8 cellular contexts compared by ENCODE assay signal in genomic region chr7:112204776-112205347, GRCh38. TPM values are rescaled to one million over a fixed set of nuclear protein-coding genes. Genes with fewer than 3 reads are reported as not detected.
A peak's percentile ranks its signal among the peaks of the same experiment; 100 is the strongest.
DNase-seq lines count a peak whose midpoint lies in the region; ATAC-seq lines count a peak whose summit lies in the region.

No MANE protein-coding gene starts in this region.

- ATAC-seq in HG02623 (IDR thresholded peaks at IDR 0.05; ENCODE audit: unreplicated experiment) (no peak), GM19351 (IDR thresholded peaks at IDR 0.05; ENCODE audit: unreplicated experiment) (no peak)

- H3K27ac ChIP-seq in GM23248 (no peak overlapping the region), ectodermal cell (ENCODE audit: insufficient read depth, low read depth, low read length, poor library complexity, severe bottlenecking) (no peak overlapping the region), muscle layer of colon (ENCODE audit: low read depth, low read length) (peak overlapping the region; percentile 91)

- H3K36me3 ChIP-seq in GM23248 (ENCODE audit: low read depth) = no peaks in the 10 kb centered on the region
- H3K36me3 ChIP-seq in ectodermal cell (ENCODE audit: control insufficient read depth, insufficient read depth, low read length) = no peaks in the 10 kb centered on the region
- H3K36me3 ChIP-seq in muscle layer of colon (ENCODE audit: insufficient read depth, low read length) = no peaks in the 10 kb centered on the region

- H3K4me3 ChIP-seq in GM23248 (peak overlapping the region; percentile 97), ectodermal cell (ENCODE audit: insufficient read depth, low read depth, low read length) (peak overlapping the region; percentile 98), muscle layer of colon (ENCODE audit: low read depth in 1 of 2, low read length in 2 of 2) (peak overlapping the region; percentile 92 to 94)

- no peaks in the 10 kb centered on the region for H3K9me2 ChIP-seq in GM23248 (ENCODE audit: insufficient read depth)

- DNase-seq in AML-193 (lab: John Stamatoyannopoulos, UW) (peak; percentile 20 to 34), GM23248 (peak; percentile 35), SK-MEL-5 (ENCODE audit: low read depth, low spot score) (peak; percentile 38)
- DNase-seq in stimulated activated CD4-positive, alpha-beta T cell treated with anti-CD3 and anti-CD28 coated beads, Interleukin-4, amount 100 ng/mL, for 24 hours = no peak

- in situ Hi-C loops in GM23248 (cut with MboI) = no loop called here
- in situ Hi-C loops in SK-MEL-5 (cut with HindIII; ENCODE audit: low pct_unique_long_range_greater_than_20kb, low sequenced_read_pairs) = no loop called here

- H3K4me2 ChIP-seq in GM23248 (ENCODE audit: unreplicated experiment) = peak overlapping the region; percentile 93

- peak overlapping the region; percentile 71 for H3K9ac ChIP-seq in GM23248
- H3K9ac ChIP-seq in muscle layer of colon (ENCODE audit: low read length) = peak overlapping the region; percentile 82

- H3K4me1 ChIP-seq in GM23248 (ENCODE audit: insufficient read depth) (peaks cover 20% of the 10 kb centered on the region; the same call in 1 of the 2 replicates), ectodermal cell (ENCODE audit: control insufficient read depth, insufficient read depth, low read length) (peaks cover 7% of the 10 kb centered on the region), muscle layer of colon (ENCODE audit: insufficient read depth, low read length) (peaks cover 16% of the 10 kb centered on the region)

- H3K27me3 ChIP-seq in GM23248 (replicated peaks; ENCODE audit: insufficient read depth) = no peaks in the 10 kb centered on the region
- H3K27me3 ChIP-seq in ectodermal cell (ENCODE audit: control insufficient read depth, insufficient read depth, low read length, poor library complexity, severe bottlenecking) = no peaks in the 10 kb centered on the region
- H3K27me3 ChIP-seq in muscle layer of colon (ENCODE audit: control insufficient read depth in 1 of 2, insufficient read depth in 2 of 2, low read length in 2 of 2) = no peaks in the 10 kb centered on the region

- no peaks in the 10 kb centered on the region for H4K20me1 ChIP-seq in GM23248 (ENCODE audit: insufficient read depth)

- H3K9me3 ChIP-seq in GM23248 (ENCODE audit: low read depth) (no peaks in the 10 kb centered on the region), ectodermal cell (ENCODE audit: control insufficient read depth, low read length) (no peaks in the 10 kb centered on the region), muscle layer of colon (ENCODE audit: low read length) (no peaks in the 10 kb centered on the region)

- 0 to 1% methylated on average over 10 of the region's 10 CpGs for WGBS in GM23248 (ENCODE audit: low coverage in 1 of 2, low lambda C conversion rate in 2 of 2, missing lambda C conversion rate in 2 of 2), 2 experiments
- WGBS in ectodermal cell, 2 experiments = 0% methylated on average over 9 to 10 of the region's 10 CpGs

- H3F3A ChIP-seq in GM23248 (ENCODE audit: insufficient read depth) = peaks cover 11% of the 10 kb centered on the region; the same call in 1 of the 2 replicates

- H3K79me2 ChIP-seq in GM23248 (ENCODE audit: insufficient read depth) = peaks cover 53% of the 10 kb centered on the region

- peak overlapping the region; percentile 95 for H2AFZ ChIP-seq in GM23248

RNA-seq across cellular contexts. Expression of gene DOCK4, which starts 1.3 kb away (rescaled TPM):
- 3.7 and 5.0 TPM in 2 replicates for total RNA-seq in GM23248 (2014; rRNA removed; shearing (Covaris generic))
- 2.0 and 2.1 TPM in 2 replicates for polyA plus RNA-seq in GM23248 (2016; fragmentation: Nextera tagmentation; extraction: Ambion mirVana)
- 12.7 and 17.9 TPM in 2 replicates for total RNA-seq in SK-MEL-5 (2014; rRNA removed; shearing (Covaris generic))
- 22.8 and 34.2 TPM in 2 replicates for polyA plus RNA-seq in SK-MEL-5 (2015; cell fraction: cytosol; rRNA removed)
- polyA plus RNA-seq in SK-MEL-5 (2015; cell fraction: nucleus; rRNA removed) = 47.4 and 72.5 TPM in 2 replicates
- polyA plus RNA-seq in ectodermal cell (2013, experiment 1 of 4) = 24.4 TPM
- 25.5 TPM for polyA plus RNA-seq in ectodermal cell (2013, experiment 2 of 4)
- 18.4 TPM for polyA plus RNA-seq in ectodermal cell (2013, experiment 3 of 4)
- 19.7 TPM for polyA plus RNA-seq in ectodermal cell (2013, experiment 4 of 4)

RNA-seq across cellular contexts. Expression of gene ZNF277, which starts 1.6 kb away (rescaled TPM):
- 25.1 and 29.6 TPM in 2 replicates for total RNA-seq in GM23248 (2014; rRNA removed; shearing (Covaris generic))
- 10.0 and 11.5 TPM in 2 replicates for polyA plus RNA-seq in GM23248 (2016; fragmentation: Nextera tagmentation; extraction: Ambion mirVana)
- 62.7 and 67.4 TPM in 2 replicates for total RNA-seq in SK-MEL-5 (2014; rRNA removed; shearing (Covaris generic))
- polyA plus RNA-seq in SK-MEL-5 (2015; cell fraction: cytosol; rRNA removed) = 21.9 and 25.0 TPM in 2 replicates
- polyA plus RNA-seq in SK-MEL-5 (2015; cell fraction: nucleus; rRNA removed) = 15.9 and 16.9 TPM in 2 replicates
- 26.6 TPM for polyA plus RNA-seq in ectodermal cell (2013, experiment 1 of 4)
- 26.7 TPM for polyA plus RNA-seq in ectodermal cell (2013, experiment 2 of 4)
- polyA plus RNA-seq in ectodermal cell (2013, experiment 3 of 4) = 25.9 TPM
- 30.8 TPM for polyA plus RNA-seq in ectodermal cell (2013, experiment 4 of 4)
